Comparison of ENCODE assay signal across 1 cellular context in the genomic region with DNA sequence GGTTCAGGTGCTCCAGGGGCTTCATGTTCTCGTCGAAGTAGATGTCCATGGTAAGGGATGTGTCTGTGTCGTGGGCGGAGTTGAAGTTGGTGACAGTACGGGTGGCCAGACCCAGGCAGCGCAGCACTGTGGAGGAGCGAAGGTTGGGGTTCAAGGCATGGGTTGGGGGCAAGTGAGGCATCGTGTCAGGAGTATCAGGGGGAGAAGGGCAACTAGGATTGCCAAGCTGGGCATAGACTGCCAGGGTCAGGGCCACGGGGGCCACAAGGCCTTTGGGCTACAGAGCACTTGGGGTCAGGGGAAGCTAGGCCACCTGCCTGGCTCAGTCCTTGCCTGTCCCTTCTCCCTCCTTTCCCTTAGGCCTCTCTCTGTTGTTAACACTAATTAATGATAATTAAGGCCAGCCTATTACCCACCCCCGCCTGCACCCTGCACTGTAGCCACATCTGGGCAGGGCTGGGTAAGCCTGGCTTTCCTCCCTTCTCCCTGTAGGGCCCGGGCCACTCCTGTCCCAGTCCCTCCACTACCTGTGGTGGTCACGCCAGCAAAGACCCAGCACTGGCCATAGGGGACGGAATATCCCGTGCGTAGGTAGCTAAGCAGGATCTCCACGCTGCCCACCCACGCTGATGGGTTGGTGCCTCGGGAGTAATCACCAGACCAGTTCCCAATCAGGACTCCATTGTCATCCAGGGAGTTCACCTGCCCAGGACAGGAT.
TF ChIP-seq lines count a peak whose summit lies in the region.

No MANE protein-coding gene starts in this region.

TF ChIP-seq in HCT116, 20 proteins besides CTCF, POLR2A, EP300 and RAD21:
- no peak for TF ChIP-seq SRF (IDR thresholded peaks at IDR 0.05; ENCODE audit: low read depth)
- TF ChIP-seq REST (IDR thresholded peaks at IDR 0.05; ENCODE audit: low read depth), result no peak
- TF ChIP-seq ZBTB33 (IDR thresholded peaks at IDR 0.05; ENCODE audit: extremely low read depth, insufficient replicate concordance, low read length), result no peak
- TF ChIP-seq TCF7L2 (IDR thresholded peaks at IDR 0.05; ENCODE audit: borderline replicate concordance, extremely low read depth, insufficient read depth, insufficient read length), result no peak
- no peak for TF ChIP-seq CBX3 (IDR thresholded peaks at IDR 0.05; ENCODE audit: low read depth)
- TF ChIP-seq CEBPB (IDR thresholded peaks at IDR 0.05; ENCODE audit: low read depth), result no peak
